In the genomic region with DNA sequence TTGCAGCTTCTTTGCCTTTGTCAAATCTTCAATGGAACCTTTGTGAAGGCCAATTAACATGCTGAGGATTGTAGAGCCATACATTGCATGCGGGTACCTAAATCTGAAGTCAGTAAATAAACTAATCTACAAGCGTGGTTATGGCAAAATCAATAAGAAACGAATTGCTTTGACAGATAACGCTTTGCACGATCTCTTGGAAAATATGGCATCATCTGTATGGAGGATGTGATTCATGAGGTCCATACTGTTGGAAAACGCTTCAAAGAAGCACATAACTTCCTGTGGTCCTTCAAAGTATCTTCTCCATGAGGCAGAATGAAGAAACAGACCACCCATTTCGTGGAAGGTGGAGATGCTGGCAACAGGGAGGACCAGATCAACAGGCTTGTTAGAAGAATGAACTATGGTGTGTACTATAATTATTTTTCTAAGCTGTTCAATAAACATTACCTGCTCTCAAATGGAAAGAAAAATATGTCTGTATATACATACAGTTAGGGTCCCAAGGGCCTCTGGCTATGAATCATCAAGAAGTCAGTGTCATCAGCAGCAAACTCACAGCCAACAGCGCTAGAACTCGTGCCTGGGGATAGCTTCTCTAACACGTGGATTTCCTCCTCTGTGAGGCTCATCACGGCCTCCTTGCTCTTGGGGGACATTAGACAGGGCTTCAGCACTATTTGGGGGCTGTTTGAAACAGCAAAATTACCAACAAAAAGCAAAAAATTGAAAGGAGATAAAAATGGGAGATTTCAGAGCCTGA, we compare ENCODE assay signal across 17 cellular contexts. TPM values are rescaled to one million over a fixed set of nuclear protein-coding genes. Genes with fewer than 3 reads are reported as not detected.
DNase-seq lines count a peak whose midpoint lies in the region; ATAC-seq and TF ChIP-seq lines count a peak whose summit lies in the region.
"Had no signal": no experiment of that assay in that cellular context is flagged by ENCODE, and none has a peak within 500 bp of the region (broad histone marks: within the 10 kb centered on the region; RNA-seq: fewer than 3 reads in every experiment).

No MANE protein-coding gene starts in this region.

- peaks cover 19% of the 10 kb centered on the region for H3K27me3 Mint-ChIP-seq in activated CD8-positive, alpha-beta T cell treated with anti-CD3 and anti-CD28 coated beads for 36 hours
- H3K27me3 Mint-ChIP-seq in stimulated activated naive CD8-positive, alpha-beta T cell treated with anti-CD3 and anti-CD28 coated beads, Interleukin-15, amount 100 ng/mL, for 72 hours = peaks cover 38% of the 10 kb centered on the region

- POLR2A ChIA-PET in activated CD8-positive, alpha-beta T cell treated with anti-CD3 and anti-CD28 coated beads for 36 hours (lab: Charles Lee) = interaction anchor here (0.8 to 1.2 kb wide), 3 partner anchors 10 to 81 kb away, joined by 3 to 4 read pairs (median 3); no protein-coding TSS in a partner anchor
- POLR2A ChIA-PET in PC-9 (lab: Charles Lee; ENCODE audit: unreplicated experiment) = interaction anchor here (0.7 kb wide), 2 partner anchors 54 to 469 kb away, joined by 3 to 13 read pairs; no protein-coding TSS in a partner anchor

- H3K4me1 Mint-ChIP-seq in activated CD8-positive, alpha-beta T cell treated with anti-CD3 and anti-CD28 coated beads for 36 hours (ENCODE audit: low read depth) = peaks cover 57% of the 10 kb centered on the region
- peaks cover 77% of the 10 kb centered on the region for H3K4me1 Mint-ChIP-seq in stimulated activated naive CD8-positive, alpha-beta T cell treated with anti-CD3 and anti-CD28 coated beads, Interleukin-15, amount 100 ng/mL, for 72 hours

- H2AFZ ChIP-seq in KMS-11 (ENCODE audit: low read depth) = 0 out of 2 replicates have a peak overlapping the region, but pooled peaks have one; percentile 93
- H2AFZ ChIP-seq in PC-9 = no peak overlapping the region
- H2AFZ ChIP-seq: neural progenitor cell had no signal

- H3K4me2 ChIP-seq in KMS-11 (peak overlapping the region; percentile 88; the same call in 1 of the 2 replicates), PC-9 (no peak overlapping the region)
- H3K4me2 ChIP-seq: neural progenitor cell had no signal

- BruUV-seq in PC-9 (replicated peaks; lab: Mats Ljungman, UMichigan) = no TSS peak

- TF ChIP-seq CTCF in KMS-11 (conservative IDR thresholded peaks at IDR 0.05; ENCODE audit: low read depth, low read length) = no peak
- TF ChIP-seq CTCF in activated CD8-positive, alpha-beta T cell treated with anti-CD3 and anti-CD28 coated beads for 36 hours (IDR thresholded peaks at IDR 0.05) = no peak
- no peak for TF ChIP-seq CTCF in PC-9 (conservative IDR thresholded peaks at IDR 0.05)

- peak overlapping the region; percentile 92; the same call in 1 of the 2 replicates for H3K9ac ChIP-seq in KMS-11
- H3K9ac ChIP-seq: neural progenitor cell had no signal

- H3K4me3 ChIP-seq in KMS-11 (IDR thresholded peaks at IDR 0.05; ENCODE audit: insufficient read depth, low read depth, low read length) (no peak overlapping the region), PC-9 (no peak overlapping the region)
- H3K4me3 ChIP-seq: neural progenitor cell, right atrium auricular region, SK-N-MC, thyroid gland had no signal

- no peaks in the 10 kb centered on the region for H3K9me3 Mint-ChIP-seq in activated CD8-positive, alpha-beta T cell treated with anti-CD3 and anti-CD28 coated beads for 36 hours
- H3K9me3 Mint-ChIP-seq in stimulated activated naive CD8-positive, alpha-beta T cell treated with anti-CD3 and anti-CD28 coated beads, Interleukin-15, amount 100 ng/mL, for 72 hours = no peaks in the 10 kb centered on the region

- H4K20me1 ChIP-seq in KMS-11 (ENCODE audit: insufficient read depth) (no peaks in the 10 kb centered on the region), PC-9 (ENCODE audit: insufficient read depth) (no peaks in the 10 kb centered on the region)

- H3K27ac Mint-ChIP-seq in activated CD8-positive, alpha-beta T cell treated with anti-CD3 and anti-CD28 coated beads for 36 hours = peak overlapping the region; percentile 89
- H3K27ac Mint-ChIP-seq in stimulated activated naive CD8-positive, alpha-beta T cell treated with anti-CD3 and anti-CD28 coated beads, Interleukin-15, amount 100 ng/mL, for 72 hours = no peak overlapping the region
- H3K27ac Mint-ChIP-seq: neural progenitor cell had no signal

- DNase-seq in activated CD8-positive, alpha-beta memory T cell treated with anti-CD3 and anti-CD28 coated beads, Interleukin-2, amount 50 U/mL, for 48 hours = peak; percentile 54
- DNase-seq in activated CD8-positive, alpha-beta memory T cell treated with anti-CD3 and anti-CD28 coated beads for 24 hours = no peak
- DNase-seq in activated CD8-positive, alpha-beta T cell treated with anti-CD3 and anti-CD28 coated beads for 36 hours = peak; percentile 58
- DNase-seq in stimulated activated naive CD8-positive, alpha-beta T cell treated with anti-CD3 and anti-CD28 coated beads, Interleukin-15, amount 100 ng/mL, for 72 hours = no peak
- DNase-seq in PC-9 = no peak
- DNase-seq in stimulated activated CD4-positive, alpha-beta T cell treated with anti-CD3 and anti-CD28 coated beads, Interleukin-15, amount 100 ng/mL, for 24 hours = no peak
- DNase-seq: caudate nucleus; mammary epithelial cell; NCI-H1105 treated with DMSO at 0.1 percent for 48 hours; NCI-H2171 treated with DMSO at 0.1 percent for 48 hours; stimulated activated CD4-positive, alpha-beta T cell treated with anti-CD3 and anti-CD28 coated beads, Interleukin-1b, Interleukin-23, amount 100 ng/mL, for 48 hours; thyroid gland had no signal

- intact Hi-C loops in activated CD8-positive, alpha-beta T cell treated with anti-CD3 and anti-CD28 coated beads for 36 hours (cut with micrococcal nuclease) = loop anchor here (10.0 kb wide), 1 partner anchor 69 kb away; no protein-coding TSS in a partner anchor
- intact Hi-C loops in PC-9 (cut with micrococcal nuclease; ENCODE audit: unreplicated experiment) = no loop called here

- H3K79me2 ChIP-seq in KMS-11 (ENCODE audit: insufficient read depth, low read depth) = no peaks in the 10 kb centered on the region
- no peaks in the 10 kb centered on the region for H3K79me2 ChIP-seq in PC-9 (ENCODE audit: low read depth)

- peak; percentile 28 for ATAC-seq in activated CD8-positive, alpha-beta T cell treated with anti-CD3 and anti-CD28 coated beads for 36 hours
- ATAC-seq in stimulated activated naive CD8-positive, alpha-beta T cell treated with anti-CD3 and anti-CD28 coated beads, Interleukin-15, amount 100 ng/mL, for 72 hours = no peak
- no peak for ATAC-seq in GM18519 (IDR thresholded peaks at IDR 0.05; ENCODE audit: low FRiP score, unreplicated experiment)

- no peak overlapping the region for H3K4me3 Mint-ChIP-seq in activated CD8-positive, alpha-beta T cell treated with anti-CD3 and anti-CD28 coated beads for 36 hours
- peak overlapping the region; percentile 14 to 28 for H3K4me3 Mint-ChIP-seq in stimulated activated naive CD8-positive, alpha-beta T cell treated with anti-CD3 and anti-CD28 coated beads, Interleukin-15, amount 100 ng/mL, for 72 hours
- H3K4me3 Mint-ChIP-seq: neural progenitor cell had no signal

- H3K4me1 ChIP-seq in KMS-11 (ENCODE audit: low read depth, poor library complexity, severe bottlenecking) = peaks cover 27% of the 10 kb centered on the region
- H3K4me1 ChIP-seq in PC-9 (replicated peaks; ENCODE audit: insufficient read depth) = no peaks in the 10 kb centered on the region
- H3K4me1 ChIP-seq: thyroid gland had no signal

- no peaks in the 10 kb centered on the region for H3F3A ChIP-seq in PC-9 (ENCODE audit: insufficient read depth, low read depth)

- CTCF ChIA-PET in activated CD8-positive, alpha-beta T cell treated with anti-CD3 and anti-CD28 coated beads for 36 hours (lab: Charles Lee) = interaction anchor here (0.8 to 1.0 kb wide), 2 partner anchors 68 to 270 kb away, joined by 3 to 4 read pairs; no protein-coding TSS in a partner anchor
- CTCF ChIA-PET in PC-9 (lab: Charles Lee) = no interaction called here

- H3K27ac ChIP-seq in KMS-11 (peak overlapping the region; percentile 98; the same call in 1 of the 2 replicates), PC-9 (no peak overlapping the region)
- H3K27ac ChIP-seq: neural progenitor cell, right atrium auricular region, SK-N-MC, thyroid gland had no signal

- no peaks in the 10 kb centered on the region for H3K36me3 ChIP-seq in KMS-11 (ENCODE audit: insufficient read depth)
- H3K36me3 ChIP-seq in PC-9 (ENCODE audit: low read depth) = no peaks in the 10 kb centered on the region
- H3K36me3 ChIP-seq: neural progenitor cell, right atrium auricular region, thyroid gland had no signal

- H3K9me2 ChIP-seq in PC-9 (ENCODE audit: insufficient read depth) = no peaks in the 10 kb centered on the region

- H3K36me3 Mint-ChIP-seq in activated CD8-positive, alpha-beta T cell treated with anti-CD3 and anti-CD28 coated beads for 36 hours (ENCODE audit: low read depth) = peaks cover 4% of the 10 kb centered on the region
- H3K36me3 Mint-ChIP-seq: neural progenitor cell had no signal

- H3K27me3 ChIP-seq in KMS-11 (ENCODE audit: insufficient read depth, low read depth) (no peaks in the 10 kb centered on the region), PC-9 (ENCODE audit: insufficient read depth, low read depth) (peaks cover 6% of the 10 kb centered on the region; the same call in 1 of the 2 replicates)
- H3K27me3 ChIP-seq: thyroid gland had no signal

- H3K9me3 ChIP-seq in PC-9 (ENCODE audit: insufficient read depth, low read depth) = no peaks in the 10 kb centered on the region
- H3K9me3 ChIP-seq: right atrium auricular region, thyroid gland had no signal

RNA-seq across cellular contexts. Expression of a gene that starts 2.9 kb away (rescaled TPM):
- total RNA-seq in activated CD8-positive, alpha-beta T cell treated with anti-CD3 and anti-CD28 coated beads for 36 hours = 10 to 100 TPM; 24.6 to 26.2 TPM
- total RNA-seq in PC-9 (2021) = not detected in 2 replicates
- total RNA-seq: right atrium auricular region had no signal

Comparison
In these comparisons a context has a peak if more than half of its experiments do, and no peak if none do; other contexts are left out.
1. DNase-seq: peak in activated CD8-positive, alpha-beta memory T cell treated with anti-CD3 and anti-CD28 coated beads, Interleukin-2, amount 50 U/mL, for 48 hours (single experiment) and activated CD8-positive, alpha-beta T cell treated with anti-CD3 and anti-CD28 coated beads for 36 hours (single experiment); none in activated CD8-positive, alpha-beta memory T cell treated with anti-CD3 and anti-CD28 coated beads for 24 hours (single experiment), stimulated activated naive CD8-positive, alpha-beta T cell treated with anti-CD3 and anti-CD28 coated beads, Interleukin-15, amount 100 ng/mL, for 72 hours (0 of 2), PC-9 (0 of 2) and stimulated activated CD4-positive, alpha-beta T cell treated with anti-CD3 and anti-CD28 coated beads, Interleukin-15, amount 100 ng/mL, for 24 hours (single experiment).
2. RNA of a gene that starts 2.9 kb away (total RNA-seq): 24.6 to 26.2 TPM in activated CD8-positive, alpha-beta T cell treated with anti-CD3 and anti-CD28 coated beads for 36 hours; not detected in PC-9; every median in the first group is over 10 times any median in the second.